28 cellular contexts compared by ENCODE assay signal in the genomic region with DNA sequence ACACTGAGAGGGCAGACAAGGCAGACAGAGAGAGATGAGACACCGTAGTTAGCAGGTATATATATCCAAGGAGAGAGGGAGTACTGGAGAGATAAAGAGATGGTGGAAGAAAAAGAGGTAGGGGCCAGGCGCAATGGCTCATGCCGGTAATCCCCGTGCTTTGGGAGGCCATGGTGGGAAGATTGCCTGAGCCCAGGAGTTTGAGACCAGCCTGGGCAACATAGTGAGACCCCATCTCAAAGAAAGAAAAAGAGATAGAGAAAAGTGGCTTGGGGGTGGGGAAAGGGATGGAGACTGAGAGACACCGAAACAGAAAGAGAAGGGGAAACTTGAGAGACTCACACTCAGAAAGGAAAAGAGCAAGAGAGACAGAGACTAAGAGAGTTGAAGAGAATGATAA. TPM values are rescaled to one million over a fixed set of nuclear protein-coding genes. Genes with fewer than 3 reads are reported as not detected.
DNase-seq lines count a peak whose midpoint lies in the region; ATAC-seq and TF ChIP-seq lines count a peak whose summit lies in the region.
"Had no signal": no experiment of that assay in that cellular context is flagged by ENCODE, and none has a peak within 500 bp of the region (broad histone marks: within the 10 kb centered on the region; RNA-seq: fewer than 3 reads in every experiment).

No MANE protein-coding gene starts in this region.

- no peak overlapping the region for H3K27ac ChIP-seq in CD4-positive, alpha-beta T cell (ENCODE audit: low read depth, low read length)
- H3K27ac ChIP-seq: brain microvascular endothelial cell, colonic mucosa, psoas muscle, SJSA1, stomach had no signal

- H3K27me3 Mint-ChIP-seq in T-helper 1 cell treated with Interleukin-12 subunit alpha and Interleukin-12 subunit beta and Interleukin-4 antibody, amounts not matched to agents 30 μg/mL and 1 μg/mL, for 36 hours (ENCODE audit: low read depth) = no peaks in the 10 kb centered on the region
- H3K27me3 Mint-ChIP-seq in CD4-positive, alpha-beta T cell = no peaks in the 10 kb centered on the region
- peaks cover 2% of the 10 kb centered on the region for H3K27me3 Mint-ChIP-seq in activated T-helper 1 cell treated with anti-CD3 and anti-CD28 coated beads, Interleukin-12 subunit alpha, Interleukin-12 subunit beta, Interleukin-2, Interleukin-4 antibody, amounts not matched to agents 30 ng/mL and 10 ng/mL and 1 ng/mL, durations not matched to agents 14 hours and 24 hours and 36 hours (ENCODE audit: insufficient read depth)
- H3K27me3 Mint-ChIP-seq in naive thymus-derived CD8-positive, alpha-beta T cell = peaks cover 0 to 2% (median 0%) of the 10 kb centered on the region in 5 donors
- H3K27me3 Mint-ChIP-seq in type B pancreatic cell = no peaks in the 10 kb centered on the region

- no peaks in the 10 kb centered on the region for H3K27me3 ChIP-seq in CD4-positive, alpha-beta T cell (ENCODE audit: control insufficient read depth, insufficient read depth, low read length)
- H3K27me3 ChIP-seq: BE2C, brain microvascular endothelial cell, colonic mucosa, SJSA1, stomach had no signal

- in situ Hi-C loops in GM13977 (cut with MboI; ENCODE audit: low pct_unique_long_range_greater_than_20kb, low sequenced_read_pairs, unreplicated experiment) = no loop called here

- H3K27ac Mint-ChIP-seq in T-helper 1 cell treated with Interleukin-12 subunit alpha and Interleukin-12 subunit beta and Interleukin-4 antibody, amounts not matched to agents 30 μg/mL and 1 μg/mL, for 36 hours = peak overlapping the region; percentile 27
- H3K27ac Mint-ChIP-seq in CD4-positive, alpha-beta T cell = peak overlapping the region; percentile 24
- H3K27ac Mint-ChIP-seq in activated T-helper 1 cell treated with anti-CD3 and anti-CD28 coated beads, Interleukin-12 subunit alpha, Interleukin-12 subunit beta, Interleukin-2, Interleukin-4 antibody, amounts not matched to agents 30 ng/mL and 10 ng/mL and 1 ng/mL, durations not matched to agents 14 hours and 24 hours and 36 hours = peak overlapping the region; percentile 41
- H3K27ac Mint-ChIP-seq in naive thymus-derived CD8-positive, alpha-beta T cell = peak overlapping the region in 8 of 10 donors; percentile 24 to 80 (median 66)
- no peak overlapping the region for H3K27ac Mint-ChIP-seq in type B pancreatic cell

- DNase-seq in T-helper 1 cell = no peak
- no peak for DNase-seq in CD4-positive, alpha-beta T cell
- no peak for DNase-seq in activated T-helper 1 cell treated with anti-CD3 and anti-CD28 coated beads, Interleukin-12 subunit alpha, Interleukin-12 subunit beta, Interleukin-2, Interleukin-4 antibody, amounts not matched to agents 30 ng/mL and 10 ng/mL and 1 ng/mL, durations not matched to agents 14 hours and 24 hours and 36 hours (ENCODE audit: low spot score)
- no peak for DNase-seq in naive thymus-derived CD8-positive, alpha-beta T cell
- no peak for DNase-seq in type B pancreatic cell (ENCODE audit: extremely low spot score, unreplicated experiment)
- DNase-seq in posterior cingulate gyrus = no peak
- no peak for DNase-seq in GM13977 (ENCODE audit: low spot score)
- DNase-seq: BE2C; brain microvascular endothelial cell; colonic mucosa; glutamatergic neuron; left cardiac atrium; NCI-H1092 treated with DMSO at 0.1 percent for 48 hours; NCI-H2029; NCI-H446 treated with DMSO at 0.1 percent for 48 hours; psoas muscle; stimulated activated CD4-positive, alpha-beta T cell treated with anti-CD3 and anti-CD28 coated beads, Interleukin-2, amount 100 ng/mL, for 24 hours; stomach; T1000; trophoblast cell had no signal

- no peak for TF ChIP-seq CTCF in CD4-positive, alpha-beta T cell (IDR thresholded peaks at IDR 0.05)
- TF ChIP-seq CTCF in type B pancreatic cell (conservative IDR thresholded peaks at IDR 0.05) (no peak), GM13977 (IDR thresholded peaks at IDR 0.05; ENCODE audit: extremely low read depth, insufficient read depth, missing control alignments) (no peak)

- H3K4me1 Mint-ChIP-seq in T-helper 1 cell treated with Interleukin-12 subunit alpha and Interleukin-12 subunit beta and Interleukin-4 antibody, amounts not matched to agents 30 μg/mL and 1 μg/mL, for 36 hours (ENCODE audit: low read depth) = peaks cover 38% of the 10 kb centered on the region
- H3K4me1 Mint-ChIP-seq in CD4-positive, alpha-beta T cell (ENCODE audit: low read depth) = peaks cover 36% of the 10 kb centered on the region
- H3K4me1 Mint-ChIP-seq in activated T-helper 1 cell treated with anti-CD3 and anti-CD28 coated beads, Interleukin-12 subunit alpha, Interleukin-12 subunit beta, Interleukin-2, Interleukin-4 antibody, amounts not matched to agents 30 ng/mL and 10 ng/mL and 1 ng/mL, durations not matched to agents 14 hours and 24 hours and 36 hours (ENCODE audit: low read depth) = peaks cover 50% of the 10 kb centered on the region
- H3K4me1 Mint-ChIP-seq in naive thymus-derived CD8-positive, alpha-beta T cell = peaks cover 31 to 45% (median 42%) of the 10 kb centered on the region in 4 donors
- peaks cover 17% of the 10 kb centered on the region for H3K4me1 Mint-ChIP-seq in type B pancreatic cell (ENCODE audit: unreplicated experiment)

- no peak for ATAC-seq in CD4-positive, alpha-beta T cell (ENCODE audit: poor library complexity)
- no peak for ATAC-seq in naive thymus-derived CD8-positive, alpha-beta T cell
- ATAC-seq: activated CD4-positive, CD25-positive, alpha-beta regulatory T cell treated with anti-CD3 and anti-CD28 coated beads, Interleukin-2, amount 50 U/mL, for 24 hours; HCT116; left cardiac atrium; Panc1; psoas muscle had no signal

- no peaks in the 10 kb centered on the region for H3K9me3 ChIP-seq in CD4-positive, alpha-beta T cell (ENCODE audit: control insufficient read depth, low read length)
- H3K9me3 ChIP-seq: BE2C, colonic mucosa, psoas muscle, SJSA1, stomach had no signal

- H3K4me3 Mint-ChIP-seq in T-helper 1 cell treated with Interleukin-12 subunit alpha and Interleukin-12 subunit beta and Interleukin-4 antibody, amounts not matched to agents 30 μg/mL and 1 μg/mL, for 36 hours = peak overlapping the region; percentile 6
- H3K4me3 Mint-ChIP-seq in CD4-positive, alpha-beta T cell = peak overlapping the region; percentile 20
- peak overlapping the region; percentile 13 for H3K4me3 Mint-ChIP-seq in activated T-helper 1 cell treated with anti-CD3 and anti-CD28 coated beads, Interleukin-12 subunit alpha, Interleukin-12 subunit beta, Interleukin-2, Interleukin-4 antibody, amounts not matched to agents 30 ng/mL and 10 ng/mL and 1 ng/mL, durations not matched to agents 14 hours and 24 hours and 36 hours
- H3K4me3 Mint-ChIP-seq in naive thymus-derived CD8-positive, alpha-beta T cell = peak overlapping the region in 2 of 10 donors; percentile 0 to 4
- H3K4me3 Mint-ChIP-seq in type B pancreatic cell = no peak overlapping the region

- intact Hi-C loops in CD4-positive, alpha-beta T cell (cut with DNase I, micrococcal nuclease) = loop anchor here in 1 of 2 experiments (1.0 kb wide), 1 partner anchor 16 kb away; no protein-coding TSS in a partner anchor
- intact Hi-C loops in activated T-helper 1 cell treated with anti-CD3 and anti-CD28 coated beads, Interleukin-12 subunit alpha, Interleukin-12 subunit beta, Interleukin-2, Interleukin-4 antibody, amounts not matched to agents 30 ng/mL and 10 ng/mL and 1 ng/mL, durations not matched to agents 14 hours and 24 hours and 36 hours (cut with micrococcal nuclease) = no loop called here
- intact Hi-C loops in posterior cingulate gyrus (cut with DNase I) = no loop called here

- POLR2A ChIA-PET in CD4-positive, alpha-beta T cell (lab: Charles Lee) = no interaction called here
- POLR2A ChIA-PET in naive thymus-derived CD8-positive, alpha-beta T cell (lab: Charles Lee) = interaction anchor here (6.4 kb wide), 1 partner anchor 21 kb away, joined by 301 read pairs; the partner anchor contains the start of gene EGLN2

- peaks cover 21% of the 10 kb centered on the region for H3K36me3 Mint-ChIP-seq in T-helper 1 cell treated with Interleukin-12 subunit alpha and Interleukin-12 subunit beta and Interleukin-4 antibody, amounts not matched to agents 30 μg/mL and 1 μg/mL, for 36 hours (ENCODE audit: low read depth)
- peaks cover 50% of the 10 kb centered on the region for H3K36me3 Mint-ChIP-seq in CD4-positive, alpha-beta T cell (ENCODE audit: low read depth)
- peaks cover 24% of the 10 kb centered on the region for H3K36me3 Mint-ChIP-seq in activated T-helper 1 cell treated with anti-CD3 and anti-CD28 coated beads, Interleukin-12 subunit alpha, Interleukin-12 subunit beta, Interleukin-2, Interleukin-4 antibody, amounts not matched to agents 30 ng/mL and 10 ng/mL and 1 ng/mL, durations not matched to agents 14 hours and 24 hours and 36 hours (ENCODE audit: low read depth)
- peaks cover 0 to 36% (median 5%) of the 10 kb centered on the region in 3 donors for H3K36me3 Mint-ChIP-seq in naive thymus-derived CD8-positive, alpha-beta T cell
- peaks cover 4% of the 10 kb centered on the region for H3K36me3 Mint-ChIP-seq in type B pancreatic cell

- CTCF ChIA-PET in CD4-positive, alpha-beta T cell (lab: Charles Lee) = no interaction called here

- no peaks in the 10 kb centered on the region for H3K9me3 Mint-ChIP-seq in T-helper 1 cell treated with Interleukin-12 subunit alpha and Interleukin-12 subunit beta and Interleukin-4 antibody, amounts not matched to agents 30 μg/mL and 1 μg/mL, for 36 hours
- H3K9me3 Mint-ChIP-seq in CD4-positive, alpha-beta T cell = no peaks in the 10 kb centered on the region
- no peaks in the 10 kb centered on the region for H3K9me3 Mint-ChIP-seq in activated T-helper 1 cell treated with anti-CD3 and anti-CD28 coated beads, Interleukin-12 subunit alpha, Interleukin-12 subunit beta, Interleukin-2, Interleukin-4 antibody, amounts not matched to agents 30 ng/mL and 10 ng/mL and 1 ng/mL, durations not matched to agents 14 hours and 24 hours and 36 hours
- H3K9me3 Mint-ChIP-seq in naive thymus-derived CD8-positive, alpha-beta T cell = no peaks in the 10 kb centered on the region
- H3K9me3 Mint-ChIP-seq in type B pancreatic cell = no peaks in the 10 kb centered on the region

RNA-seq across cellular contexts. Expression of gene RAB4B, which starts 2.5 kb away (rescaled TPM):
- total RNA-seq in CD4-positive, alpha-beta T cell = 10 to 100 TPM; 26.6 to 26.9 TPM
- 40.6 and 45.5 TPM in 2 replicates for total RNA-seq in activated T-helper 1 cell treated with anti-CD3 and anti-CD28 coated beads, Interleukin-12 subunit alpha, Interleukin-12 subunit beta, Interleukin-2, Interleukin-4 antibody, amounts not matched to agents 30 ng/mL and 10 ng/mL and 1 ng/mL, durations not matched to agents 14 hours and 24 hours and 36 hours
- 10 to 100 TPM; 47.3 to 48.6 TPM for total RNA-seq in naive thymus-derived CD8-positive, alpha-beta T cell
- 10 to 100 TPM; 76.4 to 87.2 (median 87.1) TPM for polyA plus RNA-seq in naive thymus-derived CD8-positive, alpha-beta T cell
- 10.4 and 12.4 TPM in 2 replicates for total RNA-seq in type B pancreatic cell (ENCODE audit: low replicate concordance)

RNA-seq across cellular contexts. Expression of gene MIA, which starts 5.3 kb away (rescaled TPM):
- total RNA-seq in CD4-positive, alpha-beta T cell = not detected
- 0.91 TPM in 1 of 2 replicates, not detected in the other for total RNA-seq in activated T-helper 1 cell treated with anti-CD3 and anti-CD28 coated beads, Interleukin-12 subunit alpha, Interleukin-12 subunit beta, Interleukin-2, Interleukin-4 antibody, amounts not matched to agents 30 ng/mL and 10 ng/mL and 1 ng/mL, durations not matched to agents 14 hours and 24 hours and 36 hours
- 1 to 10 TPM in 1 of 2 experiments, not detected in 1; 2.2 TPM for total RNA-seq in naive thymus-derived CD8-positive, alpha-beta T cell
- polyA plus RNA-seq in naive thymus-derived CD8-positive, alpha-beta T cell = not detected
- 1.7 and 3.2 TPM in 2 replicates for total RNA-seq in type B pancreatic cell (ENCODE audit: low replicate concordance)
- total RNA-seq: fibroblast of lung, mesenteric fat pad, SJSA1 had no signal

RNA-seq across cellular contexts. Expression of gene EGLN2, which starts 18.4 kb away (rescaled TPM):
- 100 to 1,000 TPM; 150 to 151 TPM for total RNA-seq in CD4-positive, alpha-beta T cell
- 100 and 104 TPM in 2 replicates for total RNA-seq in activated T-helper 1 cell treated with anti-CD3 and anti-CD28 coated beads, Interleukin-12 subunit alpha, Interleukin-12 subunit beta, Interleukin-2, Interleukin-4 antibody, amounts not matched to agents 30 ng/mL and 10 ng/mL and 1 ng/mL, durations not matched to agents 14 hours and 24 hours and 36 hours
- 100 to 1,000 TPM; 233 to 243 TPM for total RNA-seq in naive thymus-derived CD8-positive, alpha-beta T cell
- polyA plus RNA-seq in naive thymus-derived CD8-positive, alpha-beta T cell = 100 to 1,000 TPM; 104 to 214 (median 153) TPM
- 83.4 and 83.8 TPM in 2 replicates for total RNA-seq in type B pancreatic cell (ENCODE audit: low replicate concordance)

RNA-seq across cellular contexts. Expression of gene SNRPA, which starts 29.6 kb away (rescaled TPM):
- total RNA-seq in CD4-positive, alpha-beta T cell = 10 to 100 TPM; 60.3 to 76.7 TPM
- total RNA-seq in activated T-helper 1 cell treated with anti-CD3 and anti-CD28 coated beads, Interleukin-12 subunit alpha, Interleukin-12 subunit beta, Interleukin-2, Interleukin-4 antibody, amounts not matched to agents 30 ng/mL and 10 ng/mL and 1 ng/mL, durations not matched to agents 14 hours and 24 hours and 36 hours = 243 and 245 TPM in 2 replicates
- 10 to 100 TPM; 64.1 to 68.2 TPM for total RNA-seq in naive thymus-derived CD8-positive, alpha-beta T cell
- 10 to 100 TPM; 45.9 to 62.3 (median 60.4) TPM for polyA plus RNA-seq in naive thymus-derived CD8-positive, alpha-beta T cell
- 79.6 and 130 TPM in 2 replicates for total RNA-seq in type B pancreatic cell (ENCODE audit: low replicate concordance)

RNA-seq across cellular contexts. Expression of gene ACTMAP, which starts 30.3 kb away (rescaled TPM):
- 1 to 10 TPM; 3.9 to 5.7 TPM for total RNA-seq in CD4-positive, alpha-beta T cell
- 9.5 and 10.0 TPM in 2 replicates for total RNA-seq in activated T-helper 1 cell treated with anti-CD3 and anti-CD28 coated beads, Interleukin-12 subunit alpha, Interleukin-12 subunit beta, Interleukin-2, Interleukin-4 antibody, amounts not matched to agents 30 ng/mL and 10 ng/mL and 1 ng/mL, durations not matched to agents 14 hours and 24 hours and 36 hours
- 1 to 10 TPM; 7.0 to 7.1 TPM for total RNA-seq in naive thymus-derived CD8-positive, alpha-beta T cell
- 1 to 10 TPM; 2.5 to 4.6 (median 3.4) TPM for polyA plus RNA-seq in naive thymus-derived CD8-positive, alpha-beta T cell
- total RNA-seq in type B pancreatic cell (ENCODE audit: low replicate concordance) = 9.6 and 16.0 TPM in 2 replicates
- polyA plus RNA-seq: neural cell had no signal
